In the genomic region with DNA sequence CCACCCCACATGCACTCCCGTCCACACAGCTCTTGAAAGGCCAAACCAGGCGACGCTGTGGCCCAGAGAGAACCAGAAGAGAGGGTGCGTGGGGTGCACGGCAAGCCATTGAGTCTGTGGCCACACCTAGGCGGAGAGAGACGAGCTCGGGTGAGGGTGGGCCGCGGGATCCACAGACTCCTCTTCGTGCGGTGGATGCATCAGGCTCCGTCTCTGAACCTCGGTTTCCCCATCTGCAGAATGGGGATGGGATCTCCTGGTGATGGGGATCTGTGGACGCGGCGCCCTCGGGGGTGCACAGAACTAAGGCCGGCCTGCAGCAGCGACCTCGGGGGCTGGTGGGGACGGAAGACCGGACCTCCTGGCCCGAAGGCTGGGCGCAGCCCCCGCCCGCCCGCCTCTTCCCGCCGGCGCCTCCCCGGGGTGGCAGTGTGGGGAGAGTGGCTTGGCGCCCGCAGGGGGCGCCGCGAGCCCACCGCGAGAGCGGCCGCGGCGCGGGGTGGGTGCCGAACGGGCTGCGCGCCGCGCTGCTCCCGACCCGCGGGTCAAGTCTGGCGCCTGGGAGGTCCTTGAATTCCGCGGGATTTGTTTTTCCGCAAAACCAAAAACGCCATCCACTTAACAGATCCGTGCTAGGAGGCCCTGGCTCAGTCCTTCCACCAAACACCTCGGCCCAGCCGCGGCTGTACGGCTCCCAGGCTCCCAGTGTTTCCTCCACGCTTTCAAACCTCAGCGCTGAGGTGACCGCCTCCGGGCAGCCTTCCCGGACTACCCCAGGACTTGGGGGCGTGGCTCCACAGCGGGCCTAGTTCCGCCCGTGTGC, we compare ENCODE assay signal across 8 cellular contexts. TPM values are rescaled to one million over a fixed set of nuclear protein-coding genes. Genes with fewer than 3 reads are reported as not detected.
DNase-seq lines count a peak whose midpoint lies in the region; ATAC-seq and TF ChIP-seq lines count a peak whose summit lies in the region.

No MANE protein-coding gene starts in this region.

- TF ChIP-seq CTCF in 22Rv1 (IDR thresholded peaks at IDR 0.05) = peak; percentile 84
- TF ChIP-seq CTCF in GM12874 (IDR thresholded peaks at IDR 0.05; ENCODE audit: insufficient read depth, low read depth, low read length) = peak; percentile 63
- peak; percentile 55 for TF ChIP-seq CTCF in lower lobe of right lung (IDR thresholded peaks at IDR 0.05)

- 11% methylated on average over 72 of the region's 72 CpGs for WGBS in ectodermal cell, 2 experiments

- H3K27ac ChIP-seq in 22Rv1 (no peak overlapping the region), ectodermal cell (ENCODE audit: insufficient read depth, low read depth, low read length, poor library complexity, severe bottlenecking) (no peak overlapping the region), lower lobe of right lung (no peak overlapping the region)

- H3K9me3 ChIP-seq in ectodermal cell (ENCODE audit: control insufficient read depth, low read length) (no peaks in the 10 kb centered on the region), lower lobe of right lung (no peaks in the 10 kb centered on the region)

- no peak overlapping the region for H3K27ac Mint-ChIP-seq in stimulated activated naive CD8-positive, alpha-beta T cell treated with anti-CD3 and anti-CD28 coated beads, Interleukin-15, Interleukin-2, amounts not matched to agents 100 ng/mL and 50 ng/mL, for 24 hours

- intact Hi-C loops in lower lobe of right lung (cut with DNase I) = no loop called here

- H3K9me3 Mint-ChIP-seq in stimulated activated naive CD8-positive, alpha-beta T cell treated with anti-CD3 and anti-CD28 coated beads, Interleukin-15, Interleukin-2, amounts not matched to agents 100 ng/mL and 50 ng/mL, for 24 hours = no peaks in the 10 kb centered on the region

- no peaks in the 10 kb centered on the region for H3K36me3 ChIP-seq in ectodermal cell (ENCODE audit: control insufficient read depth, insufficient read depth, low read length)
- no peaks in the 10 kb centered on the region for H3K36me3 ChIP-seq in lower lobe of right lung

- ATAC-seq in lower lobe of right lung (peak; percentile 88 to 89), HG02973 (IDR thresholded peaks at IDR 0.05; ENCODE audit: unreplicated experiment) (no peak)

- H3K4me3 ChIP-seq in ectodermal cell (ENCODE audit: insufficient read depth, low read depth, low read length) = peak overlapping the region; percentile 49
- peak overlapping the region; percentile 59 for H3K4me3 ChIP-seq in lower lobe of right lung

- peaks cover 6% of the 10 kb centered on the region for H3K4me1 Mint-ChIP-seq in stimulated activated naive CD8-positive, alpha-beta T cell treated with anti-CD3 and anti-CD28 coated beads, Interleukin-15, Interleukin-2, amounts not matched to agents 100 ng/mL and 50 ng/mL, for 24 hours (ENCODE audit: low read depth)

- H3K4me1 ChIP-seq in ectodermal cell (ENCODE audit: control insufficient read depth, insufficient read depth, low read length) (peaks cover 3% of the 10 kb centered on the region), lower lobe of right lung (peaks cover 23% of the 10 kb centered on the region)

- H3K4me3 Mint-ChIP-seq in stimulated activated naive CD8-positive, alpha-beta T cell treated with anti-CD3 and anti-CD28 coated beads, Interleukin-15, Interleukin-2, amounts not matched to agents 100 ng/mL and 50 ng/mL, for 24 hours = peak overlapping the region; percentile 78

- no peaks in the 10 kb centered on the region for H3K36me3 Mint-ChIP-seq in stimulated activated naive CD8-positive, alpha-beta T cell treated with anti-CD3 and anti-CD28 coated beads, Interleukin-15, Interleukin-2, amounts not matched to agents 100 ng/mL and 50 ng/mL, for 24 hours (ENCODE audit: low read depth)

- peaks cover 18% of the 10 kb centered on the region for H3K27me3 ChIP-seq in ectodermal cell (ENCODE audit: control insufficient read depth, insufficient read depth, low read length, poor library complexity, severe bottlenecking)
- H3K27me3 ChIP-seq in lower lobe of right lung (ENCODE audit: low read depth) = peaks cover 8% of the 10 kb centered on the region

- DNase-seq in NAMALWA (ENCODE audit: low spot score) (peak; percentile 43), lower lobe of right lung (peak; percentile 78)
- peak; percentile 56 for DNase-seq in activated CD4-positive, alpha-beta T cell treated with anti-CD3 and anti-CD28 coated beads for 48 hours

- H3K27me3 Mint-ChIP-seq in stimulated activated naive CD8-positive, alpha-beta T cell treated with anti-CD3 and anti-CD28 coated beads, Interleukin-15, Interleukin-2, amounts not matched to agents 100 ng/mL and 50 ng/mL, for 24 hours = peaks cover 39% of the 10 kb centered on the region

RNA-seq across cellular contexts. Expression of a gene that starts 13.2 kb away (rescaled TPM):
- polyA plus RNA-seq in ectodermal cell (2013, experiment 1 of 4) = 41.2 TPM
- 40.1 TPM for polyA plus RNA-seq in ectodermal cell (2013, experiment 2 of 4)
- 33.3 TPM for polyA plus RNA-seq in ectodermal cell (2013, experiment 3 of 4)
- 36.2 TPM for polyA plus RNA-seq in ectodermal cell (2013, experiment 4 of 4)
- total RNA-seq in lower lobe of right lung = 87.1 TPM
